In the genomic region with DNA sequence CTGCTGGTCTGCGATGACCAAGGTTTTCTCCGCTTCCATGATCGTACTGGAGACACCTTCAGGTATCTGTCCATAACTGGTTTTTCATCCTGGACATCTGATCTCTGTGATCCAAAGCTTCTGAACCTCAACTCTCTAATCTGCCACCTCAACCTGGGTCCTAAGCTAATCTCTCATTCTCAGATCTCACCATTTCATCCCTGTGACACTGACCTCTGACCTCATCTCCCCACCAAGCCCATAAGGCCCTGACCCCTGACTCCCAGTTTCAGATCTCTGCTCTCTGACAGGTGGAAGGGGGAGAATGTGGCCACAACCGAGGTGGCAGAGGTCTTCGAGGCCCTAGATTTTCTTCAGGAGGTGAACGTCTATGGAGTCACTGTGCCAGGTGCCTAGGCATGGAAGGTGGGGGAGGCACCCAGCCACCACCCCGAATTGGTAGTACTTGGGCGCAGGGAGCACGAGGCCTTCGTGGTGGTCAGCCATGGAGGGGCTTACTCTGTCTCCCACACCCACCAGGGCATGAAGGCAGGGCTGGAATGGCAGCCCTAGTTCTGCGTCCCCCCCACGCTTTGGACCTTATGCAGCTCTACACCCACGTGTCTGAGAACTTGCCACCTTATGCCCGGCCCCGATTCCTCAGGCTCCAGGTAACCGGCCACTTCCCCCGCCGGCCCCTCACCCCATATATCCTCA, we compare ENCODE assay signal across 2 cellular contexts.
A peak's percentile ranks its signal among the peaks of the same experiment; 100 is the strongest.
TF ChIP-seq lines count a peak whose summit lies in the region.

No MANE protein-coding gene starts in this region.

TF ChIP-seq in GM12878, 131 proteins besides CTCF, POLR2A, EP300 and RAD21:
- no peak for TF ChIP-seq HSF1 (IDR thresholded peaks at IDR 0.05; ENCODE audit: low read depth, low read length)
- TF ChIP-seq CREM (IDR thresholded peaks at IDR 0.05; ENCODE audit: low read depth), result no peak
- TF ChIP-seq NR2F1 (conservative IDR thresholded peaks at IDR 0.05), result peak; percentile 37; the same call in 1 of the 2 replicates
- TF ChIP-seq YBX1 (IDR thresholded peaks at IDR 0.05), result no peak
- TF ChIP-seq BRCA1 (IDR thresholded peaks at IDR 0.05; ENCODE audit: low read depth, low read length), result no peak

TF ChIP-seq in HepG2, 621 proteins besides CTCF, POLR2A, EP300 and RAD21:
- no peak for TF ChIP-seq FOSL2 (CRISPR knock-in tag; IDR thresholded peaks at IDR 0.05)
- no peak for TF ChIP-seq PCBP1 (IDR thresholded peaks at IDR 0.05; ENCODE audit: borderline replicate concordance, low read depth, low read length)
- TF ChIP-seq NR2F6 (IDR thresholded peaks at IDR 0.05), result 0 out of 2 replicates have a peak, but pooled peaks have one; percentile 29
- TF ChIP-seq NR2F6 (CRISPR knock-in tag; IDR thresholded peaks at IDR 0.05), result no peak
- no peak for TF ChIP-seq HOXA3 (CRISPR knock-in tag; IDR thresholded peaks at IDR 0.05)
